Comparison of ENCODE assay signal across 8 cellular contexts in the genomic region with DNA sequence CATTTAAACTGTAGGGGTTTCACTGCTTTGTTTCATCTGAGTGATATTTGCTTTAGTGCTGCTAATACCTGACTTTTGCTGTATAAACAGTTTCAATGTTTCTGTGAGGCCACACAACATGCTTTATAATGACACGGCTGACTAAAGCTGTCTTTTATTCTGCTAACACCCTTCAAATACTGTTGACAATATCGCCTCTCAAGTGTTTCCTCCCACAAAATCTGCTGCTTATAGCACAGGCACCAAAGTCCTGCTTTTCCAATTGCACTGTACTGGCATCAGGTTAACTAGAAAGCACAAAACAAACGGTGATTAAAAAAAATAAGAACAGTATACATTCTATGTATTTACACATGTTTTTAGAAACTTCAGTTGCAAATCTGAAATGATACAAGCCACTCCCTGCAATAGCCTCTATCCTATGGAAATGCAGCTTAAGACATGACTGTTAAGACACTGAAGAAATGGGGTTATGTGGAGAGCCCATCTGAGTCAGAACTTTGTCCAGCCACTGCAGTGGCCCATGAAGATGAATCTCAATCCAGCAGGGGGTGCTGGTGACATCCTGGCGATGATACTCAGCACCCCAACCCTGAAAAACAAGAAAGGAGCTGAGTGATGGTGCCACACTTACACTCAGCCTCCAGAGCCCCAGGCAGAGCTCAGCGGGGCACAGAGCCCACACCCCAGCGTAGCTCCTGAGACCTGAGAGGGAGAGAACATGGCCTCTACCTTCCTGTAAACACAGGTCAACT. TPM values are rescaled to one million over a fixed set of nuclear protein-coding genes. Genes with fewer than 3 reads are reported as not detected.
DNase-seq lines count a peak whose midpoint lies in the region; ATAC-seq, FAIRE-seq and TF ChIP-seq lines count a peak whose summit lies in the region.

No MANE protein-coding gene starts in this region.

- TF ChIP-seq CTCF in GM12878 (IDR thresholded peaks at IDR 0.05 in 2 of 3, conservative IDR thresholded peaks at IDR 0.05 in 1 of 3; ENCODE audit: control insufficient read depth in 2 of 3, extremely low read depth in 1 of 3, insufficient read depth in 1 of 3, low read depth in 3 of 3, low read length in 3 of 3) = peak; percentile 13 to 37 (median 30); a peak in 4 of 6 replicates
- no peak for TF ChIP-seq CTCF in lower leg skin (IDR thresholded peaks at IDR 0.05)

- no peaks in the 10 kb centered on the region for H3K4me1 Mint-ChIP-seq in activated CD4-positive, alpha-beta T cell treated with anti-CD3 and anti-CD28 coated beads, Interleukin-2, amount 10 ng/mL, durations not matched to agents 24 days and 14 days

- peak; percentile 76 for ATAC-seq in GM12878
- ATAC-seq in sciatic nerve = peak; percentile 28
- ATAC-seq in HG03196 (IDR thresholded peaks at IDR 0.05; ENCODE audit: unreplicated experiment) = no peak

- no peak overlapping the region for H3K4me3 Mint-ChIP-seq in activated CD4-positive, alpha-beta T cell treated with anti-CD3 and anti-CD28 coated beads, Interleukin-2, amount 10 ng/mL, durations not matched to agents 24 days and 14 days

- no peaks in the 10 kb centered on the region for H3K27me3 ChIP-seq in GM12878 (replicated peaks in 1 of 2; ENCODE audit: control insufficient read depth in 2 of 2, insufficient read depth in 2 of 2, low read length in 1 of 2)

- CTCF ChIA-PET in GM12878 (lab: Yijun Ruan, JAX) = interaction anchor here (1.0 to 2.1 kb wide), 4 partner anchors 10 to 134 kb away, joined by 5 to 10 read pairs (median 6); no protein-coding TSS in a partner anchor

- no peak overlapping the region for H3K27ac ChIP-seq in GM12878 (ENCODE audit: control insufficient read depth, insufficient read depth)

- H3K9ac ChIP-seq in GM12878 (ENCODE audit: control insufficient read depth, insufficient read depth, low read length) = no peak overlapping the region

- BruUV-seq in GM12878 (replicated peaks; lab: Mats Ljungman, UMichigan) = no TSS peak

- H3K4me1 ChIP-seq in GM12878 (ENCODE audit: control insufficient read depth, insufficient read depth, low read length) = no peaks in the 10 kb centered on the region

- H4K20me1 ChIP-seq in GM12878 (ENCODE audit: control insufficient read depth, insufficient read depth) = no peaks in the 10 kb centered on the region

- TF ChIP-seq EP300 in Ishikawa (IDR thresholded peaks at IDR 0.05; ENCODE audit: borderline replicate concordance) (no peak), GM12878 (IDR thresholded peaks at IDR 0.05; ENCODE audit: borderline replicate concordance in 1 of 2, control insufficient read depth in 1 of 2, low read depth in 2 of 2, low read length in 2 of 2) (no peak)

- no peak overlapping the region for H2AFZ ChIP-seq in GM12878 (ENCODE audit: control insufficient read depth, low read depth, low read length)

- peak; percentile 59 for DNase-seq in activated CD4-positive, alpha-beta T cell treated with anti-CD3 and anti-CD28 coated beads, Interleukin-2, amount 10 ng/mL, durations not matched to agents 24 days and 14 days
- no peak for DNase-seq in activated CD4-positive, alpha-beta T cell treated with anti-CD3 and anti-CD28 coated beads for 4 hours
- DNase-seq in GM12878 (ENCODE audit: low read depth, low spot score) (no peak), sciatic nerve (ENCODE audit: low spot score) (no peak), SHP77 treated with DMSO at 0.1 percent for 48 hours (lab: John Stamatoyannopoulos, UW) (no peak), lower leg skin (ENCODE audit: low spot score in 2 of 2) (no peak)

- RAD21 ChIA-PET in GM12878 (lab: Charles Lee; ENCODE audit: unreplicated experiment) = interaction anchor here (0.6 kb wide), 1 partner anchor 567 kb away, joined by 3 read pairs; no protein-coding TSS in a partner anchor

- H3K27me3 Mint-ChIP-seq in activated CD4-positive, alpha-beta T cell treated with anti-CD3 and anti-CD28 coated beads, Interleukin-2, amount 10 ng/mL, durations not matched to agents 24 days and 14 days = peaks cover 3% of the 10 kb centered on the region

- no peaks in the 10 kb centered on the region for H3K36me3 ChIP-seq in GM12878 (ENCODE audit: control insufficient read depth in 2 of 2, insufficient read depth in 2 of 2, low read length in 1 of 2)

- no peak overlapping the region for H3K4me2 ChIP-seq in GM12878 (ENCODE audit: control insufficient read depth, insufficient read depth)

- TF ChIP-seq POLR2A in GM12878 (IDR thresholded peaks at IDR 0.05; ENCODE audit: low read depth, low read length) = no peak
- no peak for TF ChIP-seq POLR2A in lower leg skin (IDR thresholded peaks at IDR 0.05)

- in situ Hi-C loops in GM12878 (cut with MboI) = no loop called here

- POLR2A ChIA-PET in GM12878 (lab: Charles Lee) = no interaction called here

- no peak overlapping the region for H3K27ac Mint-ChIP-seq in activated CD4-positive, alpha-beta T cell treated with anti-CD3 and anti-CD28 coated beads, Interleukin-2, amount 10 ng/mL, durations not matched to agents 24 days and 14 days

- H3K9me3 Mint-ChIP-seq in activated CD4-positive, alpha-beta T cell treated with anti-CD3 and anti-CD28 coated beads, Interleukin-2, amount 10 ng/mL, durations not matched to agents 24 days and 14 days = no peaks in the 10 kb centered on the region

- TF ChIP-seq RAD21 in Ishikawa (IDR thresholded peaks at IDR 0.05; ENCODE audit: low read depth) (peak; percentile 28; the same call in 1 of the 2 replicates), GM12878 (IDR thresholded peaks at IDR 0.05; ENCODE audit: insufficient read depth, low read depth, low read length) (no peak)

- SMC1A ChIA-PET in GM12878 (lab: Charles Lee; ENCODE audit: uncharacterized antibody, unreplicated experiment) = interaction anchor here (1.1 to 1.2 kb wide), 2 partner anchors 9 to 133 kb away, joined by 3 to 5 read pairs; no protein-coding TSS in a partner anchor

- H3K4me3 ChIP-seq in GM12878 = no peak overlapping the region
- no peak overlapping the region for H3K4me3 ChIP-seq in lower leg skin (ENCODE audit: low read depth, poor library complexity, severe bottlenecking)

- 81% methylated on average over 6 of the region's 6 CpGs for WGBS in GM12878 (ENCODE audit: insufficient coverage, insufficient replicate concordance, low lambda C conversion rate, missing lambda C conversion rate)
- WGBS in lower leg skin, 2 donors = 67 to 70% methylated on average over 6 of the region's 6 CpGs

- no peaks in the 10 kb centered on the region for H3K9me3 ChIP-seq in GM12878 (replicated peaks; ENCODE audit: control insufficient read depth, insufficient read depth, low read length)

- intact Hi-C loops in activated CD4-positive, alpha-beta T cell treated with anti-CD3 and anti-CD28 coated beads, Interleukin-2, amount 10 ng/mL, durations not matched to agents 24 days and 14 days (cut with micrococcal nuclease) = no loop called here
- intact Hi-C loops in GM12878 (cut with micrococcal nuclease; ENCODE audit: unreplicated experiment) = loop anchor here (10.0 kb wide), 1 partner anchor 424 kb away; no protein-coding TSS in a partner anchor
- intact Hi-C loops in sciatic nerve (cut with DNase I) = no loop called here
- intact Hi-C loops in lower leg skin (cut with DNase I; ENCODE audit: low total_unique reads) = no loop called here

- H3K36me3 Mint-ChIP-seq in activated CD4-positive, alpha-beta T cell treated with anti-CD3 and anti-CD28 coated beads, Interleukin-2, amount 10 ng/mL, durations not matched to agents 24 days and 14 days (ENCODE audit: low read depth) = peaks cover 4% of the 10 kb centered on the region

- H3K79me2 ChIP-seq in GM12878 (ENCODE audit: control insufficient read depth, insufficient read depth, low read length) = no peaks in the 10 kb centered on the region

- FAIRE-seq in GM12878 (lab: Jason Lieb, UNC) = no peak

TF ChIP-seq in Ishikawa, 13 proteins besides CTCF, POLR2A, EP300 and RAD21 (continues in another document):
- TF ChIP-seq TEAD4 (IDR thresholded peaks at IDR 0.05) = no peak

TF ChIP-seq in GM12878, 131 proteins besides CTCF, POLR2A, EP300 and RAD21:
- TF ChIP-seq SMC3 (IDR thresholded peaks at IDR 0.05; ENCODE audit: borderline replicate concordance, low read length) (peak; percentile 22; the same call in 1 of the 2 replicates), CREM (IDR thresholded peaks at IDR 0.05; ENCODE audit: low read depth) (no peak)

RNA-seq across cellular contexts. Expression of a gene that starts 29.4 kb away (rescaled TPM):
- total RNA-seq in activated CD4-positive, alpha-beta T cell treated with anti-CD3 and anti-CD28 coated beads, Interleukin-2, amount 10 ng/mL, durations not matched to agents 24 days and 14 days = 18.0 and 20.9 TPM in 2 replicates
- total RNA-seq in GM12878 (2013; cell fraction: nucleolus; rRNA removed) = 19.1 and 19.2 TPM in 2 replicates
- total RNA-seq in GM12878 (2014; rRNA removed) (4.6 and 5.0 TPM in 2 replicates), GM12878 (2014; rRNA removed; fragmentation: Illumina TruSeq; extraction: Trizol) (4.7 and 4.8 TPM in 2 replicates), GM12878 (2021) (10.6 and 13.3 TPM in 2 replicates), sciatic nerve (8.5 TPM), lower leg skin (1 to 10 TPM; 1.0 to 3.7 (median 2.2) TPM)
- polyA plus RNA-seq in GM12878 (2011; ENCODE audit: low read depth) = 3.9 TPM
- polyA plus RNA-seq in GM12878 (2011; rRNA removed) (11.8 and 16.2 TPM in 2 replicates), GM12878 (2014; fragmentation: Illumina TruSeq; extraction: Trizol) (10.4 and 14.6 TPM in 2 replicates), GM12878 (2014; fragmentation: Nextera tagmentation; extraction: Ambion mirVana) (1 to 10 TPM; 3.4 to 6.7 TPM), GM12878 (2014; rRNA removed) (9.7 and 11.0 TPM in 2 replicates), GM12878 (2016; fragmentation: Nextera tagmentation; extraction: Ambion mirVana) (1 to 10 TPM; 7.7 to 7.8 TPM)
- polyA plus RNA-seq in GM12878 (2011; cell fraction: cytosol; rRNA removed) = 4.4 and 5.0 TPM in 2 replicates
- polyA plus RNA-seq in GM12878 (2011; cell fraction: nucleus; rRNA removed) = 10.8 and 12.7 TPM in 2 replicates
- 6.9 and 8.8 TPM in 2 replicates for polyA plus RNA-seq in GM12878 (2012)
- 3.6 and 4.2 TPM in 2 replicates for polyA minus RNA-seq in GM12878 (2011; rRNA and poly(A)+ RNA removed)
- polyA minus RNA-seq in GM12878 (2011; cell fraction: cytosol; rRNA and poly(A)+ RNA removed) = 0.94 and 2.5 TPM in 2 replicates
- polyA minus RNA-seq in GM12878 (2011; cell fraction: nucleus; rRNA and poly(A)+ RNA removed) = 4.1 and 7.1 TPM in 2 replicates

Comparison
In these comparisons a context has a peak if more than half of its experiments do, and no peak if none do; other contexts are left out.
1. CTCF ChIP-seq: peak in GM12878 (3 of 3); none in lower leg skin (0 of 3).